8 cellular contexts compared by ENCODE assay signal in the genomic region with DNA sequence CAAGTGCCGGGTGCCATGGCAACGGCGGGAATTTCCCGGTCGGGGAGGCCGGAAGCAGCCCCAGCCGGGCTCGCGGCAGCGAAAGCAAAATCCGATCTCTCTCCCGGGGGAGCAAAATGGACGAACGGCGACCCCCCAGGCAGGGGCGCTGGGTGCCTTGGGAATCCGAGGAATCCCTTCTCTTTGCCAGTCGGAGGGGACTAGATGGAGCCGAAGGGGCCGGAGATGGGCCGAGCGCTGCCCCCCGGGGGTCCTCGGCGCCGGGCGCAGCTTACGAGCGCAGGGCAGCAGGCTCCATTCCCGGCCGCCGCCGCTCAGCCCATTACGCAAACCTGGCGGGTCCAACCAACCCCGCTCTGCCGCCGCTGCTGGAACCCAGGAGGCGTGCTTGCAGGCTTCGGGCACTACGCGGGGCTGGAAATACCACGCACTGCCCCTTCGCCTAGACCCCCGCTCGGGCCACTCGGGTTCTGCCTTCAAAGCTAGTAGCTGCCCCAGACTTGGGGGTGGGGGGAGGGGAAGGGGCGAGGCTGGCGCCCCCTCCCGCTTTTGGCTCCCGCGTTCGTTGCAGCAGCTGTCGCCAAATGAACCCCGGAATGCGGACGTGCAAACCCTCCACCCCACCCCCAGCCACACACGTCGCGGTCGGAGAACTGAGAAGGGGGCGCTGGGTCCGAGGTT. TPM values are rescaled to one million over a fixed set of nuclear protein-coding genes. Genes with fewer than 3 reads are reported as not detected.
DNase-seq lines count a peak whose midpoint lies in the region; ATAC-seq and TF ChIP-seq lines count a peak whose summit lies in the region.
"Not testable (repeated sequence)": the region's sequence is repeated elsewhere in the genome, so short reads cannot be mapped to it uniquely, and the experiment has no call there.

No MANE protein-coding gene starts in this region.

- H2AFZ ChIP-seq in GM23248 (peak overlapping the region; percentile 76), PC-3 (ENCODE audit: low read length) (peak overlapping the region; percentile 63), mammary epithelial cell (ENCODE audit: low read depth, low read length) (peak overlapping the region; percentile 44)

- POLR2A ChIA-PET in PC-3 (lab: Charles Lee; ENCODE audit: unreplicated experiment): not testable (repeated sequence)
- POLR2A ChIA-PET in naive thymus-derived CD4-positive, alpha-beta T cell (lab: Charles Lee): interaction anchor here (0.6 to 0.7 kb wide), 2 partner anchors 85 to 86 kb away, joined by 3 read pairs; no protein-coding TSS in a partner anchor

- not testable (repeated sequence) for H3F3A ChIP-seq in GM23248 (ENCODE audit: insufficient read depth); PC-3 (ENCODE audit: low read length, unreplicated experiment)

- peak overlapping the region; percentile 75 for H3K27ac Mint-ChIP-seq in activated CD8-positive, alpha-beta memory T cell treated with anti-CD3 and anti-CD28 coated beads, Interleukin-2, amount 10 ng/mL, durations not matched to agents 7 days and 5 days
- H3K27ac Mint-ChIP-seq in naive thymus-derived CD4-positive, alpha-beta T cell: peak overlapping the region; percentile 59 to 99 (median 86)

- 0 to 1% methylated on average over 38 to 42 of the region's 63 CpGs for WGBS in GM23248 (ENCODE audit: low coverage in 1 of 2, low lambda C conversion rate in 2 of 2, missing lambda C conversion rate in 2 of 2), 2 experiments
- WGBS in mammary epithelial cell (ENCODE audit: low coverage, missing lambda C conversion rate): 0% methylated on average over 10 of the region's 63 CpGs
- WGBS in heart right ventricle, 2 donors: 0 to 1% methylated on average over 44 to 45 of the region's 63 CpGs

- intact Hi-C loops in PC-3 (cut with micrococcal nuclease); mammary epithelial cell (cut with micrococcal nuclease); heart right ventricle (cut with DNase I); naive thymus-derived CD4-positive, alpha-beta T cell (cut with micrococcal nuclease): not testable (repeated sequence)

- H3K9me2 ChIP-seq in GM23248 (ENCODE audit: insufficient read depth); PC-3 (replicated peaks; ENCODE audit: low read length): not testable (repeated sequence)

- peak overlapping the region; percentile 68 for H3K4me3 Mint-ChIP-seq in activated CD8-positive, alpha-beta memory T cell treated with anti-CD3 and anti-CD28 coated beads, Interleukin-2, amount 10 ng/mL, durations not matched to agents 7 days and 5 days
- H3K4me3 Mint-ChIP-seq in naive thymus-derived CD4-positive, alpha-beta T cell: peak overlapping the region; percentile 63 to 96 (median 79)

- not testable (repeated sequence) for H3K36me3 ChIP-seq in GM23248 (ENCODE audit: low read depth); PC-3 (ENCODE audit: low read depth, low read length); mammary epithelial cell (ENCODE audit: insufficient read depth, low read length); heart right ventricle; naive thymus-derived CD4-positive, alpha-beta T cell (ENCODE audit: control insufficient read depth in 2 of 3, insufficient read depth in 3 of 3, low read length in 3 of 3)

- dilution Hi-C loops in mammary epithelial cell (cut with HindIII; ENCODE audit: low sequenced_read_pairs): not testable (repeated sequence)

- not testable (repeated sequence) for H3K4me1 ChIP-seq in GM23248 (ENCODE audit: insufficient read depth); PC-3 (ENCODE audit: insufficient read depth, low read length); mammary epithelial cell (ENCODE audit: insufficient read depth, low read length); heart right ventricle; naive thymus-derived CD4-positive, alpha-beta T cell (ENCODE audit: control insufficient read depth in 2 of 2, insufficient read depth in 2 of 2, low read length in 2 of 2)

- H3K4me1 Mint-ChIP-seq in activated CD8-positive, alpha-beta memory T cell treated with anti-CD3 and anti-CD28 coated beads, Interleukin-2, amount 10 ng/mL, durations not matched to agents 7 days and 5 days; naive thymus-derived CD4-positive, alpha-beta T cell: not testable (repeated sequence)

- not testable (repeated sequence) for H3K27me3 ChIP-seq in GM23248 (replicated peaks; ENCODE audit: insufficient read depth); PC-3 (ENCODE audit: low read length); mammary epithelial cell (ENCODE audit: insufficient read depth, low read length); heart right ventricle; naive thymus-derived CD4-positive, alpha-beta T cell (ENCODE audit: control insufficient read depth in 2 of 2, insufficient read depth in 2 of 2, low read length in 2 of 2)

- not testable (repeated sequence) for H3K27me3 Mint-ChIP-seq in activated CD8-positive, alpha-beta memory T cell treated with anti-CD3 and anti-CD28 coated beads, Interleukin-2, amount 10 ng/mL, durations not matched to agents 7 days and 5 days; naive thymus-derived CD4-positive, alpha-beta T cell

- CTCF ChIA-PET in PC-3 (lab: Charles Lee); activated CD8-positive, alpha-beta memory T cell treated with anti-CD3 and anti-CD28 coated beads, Interleukin-2, amount 10 ng/mL, durations not matched to agents 7 days and 5 days (lab: Charles Lee); mammary epithelial cell (lab: Charles Lee; ENCODE audit: low non-redundant PET); naive thymus-derived CD4-positive, alpha-beta T cell (lab: Charles Lee): not testable (repeated sequence)

- not testable (repeated sequence) for H3K79me2 ChIP-seq in GM23248 (ENCODE audit: insufficient read depth); PC-3 (ENCODE audit: low read length)
- H3K79me2 ChIP-seq in mammary epithelial cell (ENCODE audit: insufficient read depth, low read length): peaks cover 10% of the 10 kb centered on the region

- peak; percentile 31 for DNase-seq in GM23248
- DNase-seq in PC-3, mammary epithelial cell: not testable (repeated sequence)
- peak; percentile 67 for DNase-seq in activated CD8-positive, alpha-beta memory T cell treated with anti-CD3 and anti-CD28 coated beads, Interleukin-2, amount 10 ng/mL, durations not matched to agents 7 days and 5 days
- peak in 1 of 2 donors; percentile 18 for DNase-seq in heart right ventricle
- DNase-seq in naive thymus-derived CD4-positive, alpha-beta T cell: peak; percentile 37 to 71 (median 56)
- peak; percentile 29 to 35 for DNase-seq in stimulated activated CD4-positive, alpha-beta T cell treated with anti-CD3 and anti-CD28 coated beads, Interleukin-4, amount 100 ng/mL, for 4 hours

- in situ Hi-C loops in GM23248 (cut with MboI); mammary epithelial cell (cut with MboI; ENCODE audit: low sequenced_read_pairs in 2 of 2): not testable (repeated sequence)

- not testable (repeated sequence) for H4K20me1 ChIP-seq in GM23248 (ENCODE audit: insufficient read depth); PC-3 (ENCODE audit: low read length); mammary epithelial cell (ENCODE audit: insufficient read depth, low read length)

- H3K9me3 Mint-ChIP-seq in activated CD8-positive, alpha-beta memory T cell treated with anti-CD3 and anti-CD28 coated beads, Interleukin-2, amount 10 ng/mL, durations not matched to agents 7 days and 5 days (ENCODE audit: low read depth); naive thymus-derived CD4-positive, alpha-beta T cell: not testable (repeated sequence)

- H3K27ac ChIP-seq in 22Rv1 (peak overlapping the region; percentile 38), GM23248 (peak overlapping the region; percentile 30; the same call in 1 of the 2 replicates), mammary epithelial cell (ENCODE audit: insufficient read depth, low read depth, low read length) (peak overlapping the region; percentile 66), heart right ventricle (peak overlapping the region in 7 of 10 donors; percentile 48 to 89 (median 61))
- H3K27ac ChIP-seq in PC-3 (ENCODE audit: low read length): not testable (repeated sequence)
- H3K27ac ChIP-seq in naive thymus-derived CD4-positive, alpha-beta T cell (ENCODE audit: low read depth, low read length): peak overlapping the region; percentile 95

- not testable (repeated sequence) for TF ChIP-seq CTCF in 22Rv1 (IDR thresholded peaks at IDR 0.05); PC-3 (conservative IDR thresholded peaks at IDR 0.05; ENCODE audit: low read depth, low read length); mammary epithelial cell (conservative IDR thresholded peaks at IDR 0.05 in 1 of 2, IDR thresholded peaks at IDR 0.05 in 1 of 2; ENCODE audit: extremely low read depth in 1 of 2, insufficient read depth in 1 of 2, low read depth in 1 of 2, low read length in 2 of 2); heart right ventricle (IDR thresholded peaks at IDR 0.05)

- H3K4me3 ChIP-seq in GM23248 (peak overlapping the region; percentile 77), PC-3 (ENCODE audit: low read length) (peak overlapping the region; percentile 74), mammary epithelial cell (replicated peaks in 1 of 3; ENCODE audit: insufficient read depth in 1 of 3, low read depth in 2 of 3, low read length in 3 of 3) (peak overlapping the region; percentile 52 to 64 (median 54)), heart right ventricle (peak overlapping the region; percentile 44 to 69 (median 62))
- peak overlapping the region; percentile 44 for H3K4me3 ChIP-seq in naive thymus-derived CD4-positive, alpha-beta T cell (ENCODE audit: low read length)

- not testable (repeated sequence) for H3K9me3 ChIP-seq in GM23248 (ENCODE audit: low read depth); PC-3 (ENCODE audit: low read length); mammary epithelial cell (replicated peaks; ENCODE audit: insufficient read depth, low read length); heart right ventricle; naive thymus-derived CD4-positive, alpha-beta T cell (ENCODE audit: control insufficient read depth in 2 of 3, low read length in 3 of 3)

- H3K9ac ChIP-seq in GM23248 (peak overlapping the region; percentile 72), PC-3 (ENCODE audit: low read length) (peak overlapping the region; percentile 66), mammary epithelial cell (ENCODE audit: insufficient read depth, low read length) (peak overlapping the region; percentile 61)

- H3K4me2 ChIP-seq in GM23248 (ENCODE audit: unreplicated experiment) (peak overlapping the region; percentile 67), PC-3 (ENCODE audit: low read length) (peak overlapping the region; percentile 77), mammary epithelial cell (ENCODE audit: insufficient read depth, low read depth, low read length) (peak overlapping the region; percentile 64)

- not testable (repeated sequence) for H3K36me3 Mint-ChIP-seq in activated CD8-positive, alpha-beta memory T cell treated with anti-CD3 and anti-CD28 coated beads, Interleukin-2, amount 10 ng/mL, durations not matched to agents 7 days and 5 days; naive thymus-derived CD4-positive, alpha-beta T cell

- not testable (repeated sequence) for ATAC-seq in PC-3; activated CD8-positive, alpha-beta memory T cell treated with anti-CD3 and anti-CD28 coated beads, Interleukin-2, amount 10 ng/mL, durations not matched to agents 7 days and 5 days; heart right ventricle; naive thymus-derived CD4-positive, alpha-beta T cell

- BruUV-seq in PC-3 (replicated peaks; lab: Mats Ljungman, UMichigan): not testable (repeated sequence)
- TSS peak; percentile 45 for BruUV-seq in mammary epithelial cell (replicated peaks; lab: Mats Ljungman, UMichigan)

RNA-seq across cellular contexts. Expression of gene PPIAL4G, which starts 24.1 kb away (rescaled TPM):
- total RNA-seq in GM23248 (2014; rRNA removed; shearing (Covaris generic)): not detected in 2 replicates
- polyA plus RNA-seq in GM23248 (2016; fragmentation: Nextera tagmentation; extraction: Ambion mirVana): not detected in 2 replicates
- total RNA-seq in PC-3 (2014; rRNA removed): not detected in 2 replicates
- total RNA-seq in activated CD8-positive, alpha-beta memory T cell treated with anti-CD3 and anti-CD28 coated beads, Interleukin-2, amount 10 ng/mL, durations not matched to agents 7 days and 5 days: 1 to 10 TPM in 1 of 2 experiments, under 1 TPM in 1; 0.26 to 1.3 TPM
- not detected for total RNA-seq in mammary epithelial cell
- not detected for polyA plus RNA-seq in mammary epithelial cell
- not detected for polyA minus RNA-seq in mammary epithelial cell
- not detected for total RNA-seq in heart right ventricle
- not detected for polyA plus RNA-seq in heart right ventricle
- total RNA-seq in naive thymus-derived CD4-positive, alpha-beta T cell: 1 to 10 TPM in 2 of 5 experiments, under 1 TPM in 3; 0.27 to 5.8 (median 0.94) TPM
- polyA plus RNA-seq in naive thymus-derived CD4-positive, alpha-beta T cell: under 1 TPM; 0.05 to 0.09 TPM
